ENCODE assay signal across 5 cellular contexts in the genomic region with DNA sequence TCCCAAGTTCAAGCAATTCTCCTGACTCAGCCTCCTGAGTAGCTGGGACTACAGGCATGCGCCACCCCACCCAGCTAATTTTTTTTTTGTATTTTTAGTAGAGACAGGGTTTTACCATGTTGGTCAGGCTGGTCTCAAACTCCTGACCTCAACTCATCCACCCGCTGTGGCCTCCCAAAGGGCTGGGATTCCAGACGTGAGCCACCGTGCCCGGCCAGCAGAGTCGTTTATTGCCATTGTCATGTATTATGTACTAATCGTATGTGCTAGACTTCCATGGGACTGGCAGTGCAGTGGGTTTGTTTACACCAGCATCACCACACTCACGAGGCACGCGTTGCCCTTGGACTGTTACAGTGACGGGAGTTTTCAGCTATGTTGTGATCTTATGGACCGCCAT. TPM values are rescaled to one million over a fixed set of nuclear protein-coding genes. Genes with fewer than 3 reads are reported as not detected.
A peak's percentile ranks its signal among the peaks of the same experiment; 100 is the strongest.
DNase-seq lines count a peak whose midpoint lies in the region; ATAC-seq, FAIRE-seq and TF ChIP-seq lines count a peak whose summit lies in the region.
"Not testable (repeated sequence)": the region's sequence is repeated elsewhere in the genome, so short reads cannot be mapped to it uniquely, and the experiment has no call there.

No MANE protein-coding gene starts in this region.

- not testable (repeated sequence) for H3K27me3 ChIP-seq in osteoblast (ENCODE audit: insufficient read depth, low read length)

- not testable (repeated sequence) for H3K4me3 ChIP-seq in coronary artery; osteoblast (ENCODE audit: insufficient read depth, low read length)

- intact Hi-C loops in posterior vena cava (cut with DNase I): not testable (repeated sequence)

- not testable (repeated sequence) for H3K27me3 Mint-ChIP-seq in T-helper 17 cell

- DNase-seq in GM12891 (ENCODE audit: insufficient read length, low spot score); T-helper 17 cell: not testable (repeated sequence)
- DNase-seq in coronary artery (ENCODE audit: low spot score) (peak; percentile 41), osteoblast (ENCODE audit: insufficient read length, low spot score, missing footprints) (peak; percentile 32), posterior vena cava (ENCODE audit: low spot score) (peak; percentile 51)

- not testable (repeated sequence) for H3K9me3 ChIP-seq in T-helper 17 cell (ENCODE audit: control insufficient read depth, low read length, poor library complexity, severe bottlenecking); osteoblast (ENCODE audit: low read depth, low read length)

- H3K4me1 Mint-ChIP-seq in T-helper 17 cell: not testable (repeated sequence)

- not testable (repeated sequence) for H3K4me1 ChIP-seq in osteoblast (ENCODE audit: insufficient read depth, low read length)

- H3K4me3 Mint-ChIP-seq in T-helper 17 cell: not testable (repeated sequence)

- peaks cover 67% of the 10 kb centered on the region for H3K36me3 ChIP-seq in osteoblast (ENCODE audit: insufficient read depth, low read length)

- not testable (repeated sequence) for H4K20me1 ChIP-seq in osteoblast (ENCODE audit: insufficient read depth, low read length)

- not testable (repeated sequence) for ATAC-seq in T-helper 17 cell

- TF ChIP-seq POLR2A in GM12891 (IDR thresholded peaks at IDR 0.05; ENCODE audit: low read depth, low read length): not testable (repeated sequence)

- not testable (repeated sequence) for H2AFZ ChIP-seq in osteoblast (ENCODE audit: low read length)

- FAIRE-seq in GM12891 (lab: Jason Lieb, UNC): peak; percentile 56

- not testable (repeated sequence) for H3K4me2 ChIP-seq in osteoblast (ENCODE audit: insufficient read depth, low read length)

- not testable (repeated sequence) for H3K36me3 Mint-ChIP-seq in T-helper 17 cell (ENCODE audit: low read depth)

- not testable (repeated sequence) for H3K27ac ChIP-seq in coronary artery; osteoblast (ENCODE audit: low read depth, low read length)

- H3K27ac Mint-ChIP-seq in T-helper 17 cell: peak overlapping the region; percentile 59

- not testable (repeated sequence) for H3K79me2 ChIP-seq in osteoblast (ENCODE audit: insufficient read depth, low read length)

- not testable (repeated sequence) for TF ChIP-seq CTCF in coronary artery (IDR thresholded peaks at IDR 0.05); osteoblast (IDR thresholded peaks at IDR 0.05; ENCODE audit: extremely low read depth, low read depth, low read length)

RNA-seq across cellular contexts. Expression of gene USP42, which starts 46.8 kb away (rescaled TPM):
- polyA plus RNA-seq in GM12891 (2012; ENCODE audit: low read depth, missing spikeins): 2.7 TPM
- total RNA-seq in T-helper 17 cell: 10 to 100 TPM; 33.9 to 35.1 TPM
- 6.8 and 8.0 TPM in 2 replicates for total RNA-seq in osteoblast
- 10 to 100 TPM in 1 of 2 donors, 1 to 10 TPM in 1; 8.3 to 11.2 TPM for total RNA-seq in posterior vena cava
